In the genomic region with DNA sequence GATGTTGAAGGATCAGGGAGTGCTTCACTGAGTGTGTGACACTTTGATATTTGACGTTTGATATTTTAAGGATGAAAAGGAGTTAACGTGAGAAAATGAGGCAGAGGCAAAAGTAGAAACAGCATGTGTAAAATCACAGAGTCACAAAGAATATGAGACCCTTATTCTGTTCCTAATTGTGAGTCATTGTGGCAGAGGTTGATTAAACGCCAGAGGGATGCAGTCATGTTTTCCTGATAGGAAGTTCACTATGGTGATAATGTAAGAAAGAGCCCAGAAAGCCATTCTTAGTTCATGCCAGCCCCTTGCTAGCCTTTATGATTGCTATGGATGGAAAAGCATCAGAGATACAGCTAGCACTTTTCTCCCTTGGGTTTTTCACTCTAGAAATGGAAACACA, we compare ENCODE assay signal across 26 cellular contexts. TPM values are rescaled to one million over a fixed set of nuclear protein-coding genes. Genes with fewer than 3 reads are reported as not detected.
"Had no signal": no experiment of that assay in that cellular context is flagged by ENCODE, and none has a peak within 500 bp of the region (broad histone marks: within the 10 kb centered on the region; RNA-seq: fewer than 3 reads in every experiment).

No MANE protein-coding gene starts in this region.

- DNase-seq: dorsolateral prefrontal cortex; effector CD8-positive, alpha-beta T cell; heart right ventricle; hypothalamus; left cardiac atrium; left ventricle myocardium inferior; lower lobe of right lung; mesenchymal stem cell; naive thymus-derived CD4-positive, alpha-beta T cell; nephron progenitor cell; retina; right lobe of liver; stimulated activated CD4-positive, alpha-beta T cell treated with anti-CD3 and anti-CD28 coated beads, Interleukin-4, amount 100 ng/mL, for 1 hour; stimulated activated CD8-positive, alpha-beta memory T cell treated with anti-CD3 and anti-CD28 coated beads, Interleukin-4, amount 100 ng/mL, for 48 hours; stimulated activated naive CD8-positive, alpha-beta T cell treated with anti-CD3 and anti-CD28 coated beads, Interleukin-15, Interleukin-2, amounts not matched to agents 100 U/mL and 50 U/mL, for 24 hours; thyroid gland; uterus had no signal

- H3K79me2 ChIP-seq: parathyroid adenoma had no signal

- H3K27me3 ChIP-seq: suprapubic skin, thyroid gland, uterus had no signal

- FAIRE-seq: frontal cortex, keratinocyte had no signal

- H3K4me3 ChIP-seq: coronary artery, dorsolateral prefrontal cortex, heart right ventricle, left ventricle myocardium inferior, lower lobe of right lung, prostate gland, right lobe of liver, suprapubic skin, thyroid gland, uterus had no signal

- H2AFZ ChIP-seq: parathyroid adenoma had no signal

- H3K9me3 ChIP-seq: heart right ventricle, left ventricle myocardium inferior, lower lobe of right lung, prostate gland, right lobe of liver, suprapubic skin, thyroid gland, uterus had no signal

- H3K27ac ChIP-seq: coronary artery, dorsolateral prefrontal cortex, heart right ventricle, left ventricle myocardium inferior, lower lobe of right lung, parathyroid adenoma, prostate gland, right lobe of liver, suprapubic skin, thyroid gland, uterus had no signal

- H3K4me1 ChIP-seq: heart right ventricle, left ventricle myocardium inferior, lower lobe of right lung, parathyroid adenoma, prostate gland, suprapubic skin, thyroid gland, uterus had no signal

- ATAC-seq: esophagus mucosa; heart right ventricle; left cardiac atrium; lower lobe of right lung; naive thymus-derived CD4-positive, alpha-beta T cell; right lobe of liver; stimulated activated effector memory CD8-positive, alpha-beta T cell treated with anti-CD3 and anti-CD28 coated beads, Interleukin-12 subunit alpha, Interleukin-12 subunit beta, amount 100 ng/mL, for 72 hours; stimulated activated naive CD8-positive, alpha-beta T cell treated with anti-CD3 and anti-CD28 coated beads, Interleukin-15, Interleukin-2, amounts not matched to agents 100 U/mL and 50 U/mL, for 24 hours had no signal

- H3K9ac ChIP-seq: parathyroid adenoma had no signal

- H3K36me3 ChIP-seq: heart right ventricle, left ventricle myocardium inferior, lower lobe of right lung, prostate gland, right lobe of liver, suprapubic skin, thyroid gland, uterus had no signal

RNA-seq across cellular contexts. Expression of a gene that starts 33.5 kb away (rescaled TPM):
- total RNA-seq: mononuclear cell; naive thymus-derived CD4-positive, alpha-beta T cell had no signal
- polyA plus RNA-seq: keratinocyte; naive thymus-derived CD4-positive, alpha-beta T cell had no signal
